Comparison of ENCODE assay signal across 1 cellular context in genomic region chr1:225447649-225448048, GRCh38.
TF ChIP-seq lines count a peak whose summit lies in the region.

No MANE protein-coding gene starts in this region.

TF ChIP-seq in HEK293, 187 proteins besides CTCF, POLR2A, EP300 and RAD21 (continued from another document):
- TF ChIP-seq TSHZ1 (tag by site-specific recombination; IDR thresholded peaks at IDR 0.05; ENCODE audit: borderline replicate concordance) (no peak), ZNF280D (tag by site-specific recombination; IDR thresholded peaks at IDR 0.05) (no peak), ZNF354C (tag by site-specific recombination; IDR thresholded peaks at IDR 0.05; ENCODE audit: borderline replicate concordance, low read depth) (no peak), ZBTB44 (tag by site-specific recombination; IDR thresholded peaks at IDR 0.05) (no peak), ZBTB17 (tag by site-specific recombination; IDR thresholded peaks at IDR 0.05) (peak; percentile 64), ZNF692 (tag by site-specific recombination; IDR thresholded peaks at IDR 0.05) (no peak), ZNF600 (tag by site-specific recombination; IDR thresholded peaks at IDR 0.05) (peak; percentile 46; the same call in 1 of the 2 replicates), ZBTB1 (tag by site-specific recombination; IDR thresholded peaks at IDR 0.05) (no peak), ZNF157 (tag by site-specific recombination; IDR thresholded peaks at IDR 0.05) (no peak), TRIM28 (IDR thresholded peaks at IDR 0.05; ENCODE audit: borderline replicate concordance, low read length) (no peak), PBX3 (CRISPR knock-in tag; IDR thresholded peaks at IDR 0.05) (no peak), PRDM6 (tag by site-specific recombination; IDR thresholded peaks at IDR 0.05) (no peak), ZNF24 (tag by site-specific recombination; IDR thresholded peaks at IDR 0.05) (no peak), PRDM1 (tag by site-specific recombination; IDR thresholded peaks at IDR 0.05) (no peak), ZNF23 (tag by site-specific recombination; IDR thresholded peaks at IDR 0.05; ENCODE audit: borderline replicate concordance) (no peak)
